ENCODE assay signal across 29 cellular contexts in the genomic region with DNA sequence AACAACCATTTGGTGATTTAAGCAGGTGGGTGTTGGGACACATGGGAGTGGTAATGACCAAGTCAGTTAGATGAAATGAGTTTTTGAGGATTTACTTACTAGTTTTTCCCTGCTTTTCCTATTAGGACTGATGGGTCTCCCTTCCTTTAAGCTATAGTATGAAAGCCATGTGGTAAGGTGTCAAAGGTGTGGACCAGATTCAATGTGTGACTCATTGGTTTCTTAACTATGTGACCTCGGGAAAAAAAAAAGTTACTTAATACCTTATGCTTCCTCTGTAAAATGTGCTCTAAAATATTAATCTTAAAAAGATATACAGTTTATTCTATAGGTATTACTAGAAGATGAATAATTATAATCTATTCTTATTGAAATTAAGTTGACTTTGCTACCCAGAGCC.
"Had no signal": no experiment of that assay in that cellular context is flagged by ENCODE, and none has a peak within 500 bp of the region (broad histone marks: within the 10 kb centered on the region; RNA-seq: fewer than 3 reads in every experiment).

No MANE protein-coding gene starts in this region.

- FAIRE-seq: astrocyte, TTC549 had no signal

- DNase-seq: activated CD4-positive, alpha-beta T cell treated with anti-CD3 and anti-CD28 coated beads, Interleukin-2, amount 10 ng/mL, durations not matched to agents 24 days and 14 days; activated CD4-positive, alpha-beta T cell treated with anti-CD3 and anti-CD28 coated beads, Interleukin-2, amount 50 U/mL, for 4 hours; activated CD8-positive, alpha-beta T cell treated with anti-CD3 and anti-CD28 coated beads, Interleukin-2, amount 10 ng/mL, durations not matched to agents 7 days and 5 days; activated gamma-delta T cell; activated naive CD4-positive, alpha-beta T cell treated with Interleukin-2 at 50 U/mL for 16 hours; activated naive CD8-positive, alpha-beta T cell treated with anti-CD3 and anti-CD28 coated beads, Interleukin-2, amount 10 ng/mL, durations not matched to agents 7 days and 5 days; activated T-cell treated with anti-CD3 and anti-CD28 coated beads, Interleukin-2, amount 50 U/mL, for 24 hours; amygdala; body of pancreas; central memory CD4-positive, alpha-beta T cell; MV-4-11; NCI-H1092; NCI-H1436 treated with DMSO at 0.1 percent for 48 hours; NCI-H1694 treated with DMSO at 0.1 percent for 48 hours; NCI-H2029; NCI-H345; NCI-H524 treated with DMSO at 0.1 percent for 48 hours; RPMI8226; SHP77 treated with DMSO at 0.1 percent for 48 hours; SK-N-SH had no signal

- H3K27ac ChIP-seq: body of pancreas, KMS-11, SJSA1 had no signal

- H3K27ac Mint-ChIP-seq: activated CD4-positive, alpha-beta T cell treated with anti-CD3 and anti-CD28 coated beads, Interleukin-2, amount 10 ng/mL, durations not matched to agents 24 days and 14 days; activated CD8-positive, alpha-beta T cell treated with anti-CD3 and anti-CD28 coated beads, Interleukin-2, amount 10 ng/mL, durations not matched to agents 7 days and 5 days; activated naive CD4-positive, alpha-beta T cell treated with anti-CD3 and anti-CD28 coated beads, Interleukin-2, amount 50 U/mL, for 24 hours; activated naive CD8-positive, alpha-beta T cell treated with anti-CD3 and anti-CD28 coated beads, Interleukin-2, amount 10 ng/mL, durations not matched to agents 7 days and 5 days; activated T-cell treated with anti-CD3 and anti-CD28 coated beads, Interleukin-2, amount 50 U/mL, for 24 hours; activated T-helper 2 cell treated with anti-CD3 and anti-CD28 coated beads, Interferon-gamma antibody, Interleukin-2, Interleukin-4, amounts not matched to agents 10 μg/mL and 5 μg/mL and 100 μg/mL, durations not matched to agents 14 hours and 24 hours and 36 hours; T-helper 1 cell treated with Interleukin-12 subunit alpha and Interleukin-12 subunit beta and Interleukin-4 antibody, amounts not matched to agents 30 μg/mL and 1 μg/mL, for 36 hours; T-helper 2 cell treated with Interferon-gamma antibody and Interleukin-4, amounts not matched to agents 5 μg/mL and 100 μg/mL, for 36 hours had no signal

- H3K4me1 ChIP-seq: body of pancreas, SJSA1 had no signal

- H3K9me3 Mint-ChIP-seq: activated naive CD4-positive, alpha-beta T cell treated with anti-CD3 and anti-CD28 coated beads, Interleukin-2, amount 50 U/mL, for 24 hours; activated naive CD8-positive, alpha-beta T cell treated with anti-CD3 and anti-CD28 coated beads, Interleukin-2, amount 10 ng/mL, durations not matched to agents 7 days and 5 days; activated T-cell treated with anti-CD3 and anti-CD28 coated beads, Interleukin-2, amount 50 U/mL, for 24 hours; activated T-helper 2 cell treated with anti-CD3 and anti-CD28 coated beads, Interferon-gamma antibody, Interleukin-2, Interleukin-4, amounts not matched to agents 10 μg/mL and 5 μg/mL and 100 μg/mL, durations not matched to agents 14 hours and 24 hours and 36 hours; T-helper 1 cell treated with Interleukin-12 subunit alpha and Interleukin-12 subunit beta and Interleukin-4 antibody, amounts not matched to agents 30 μg/mL and 1 μg/mL, for 36 hours; T-helper 2 cell treated with Interferon-gamma antibody and Interleukin-4, amounts not matched to agents 5 μg/mL and 100 μg/mL, for 36 hours had no signal

- H3K36me3 Mint-ChIP-seq: activated naive CD4-positive, alpha-beta T cell treated with anti-CD3 and anti-CD28 coated beads, Interleukin-2, amount 50 U/mL, for 24 hours; activated naive CD8-positive, alpha-beta T cell treated with anti-CD3 and anti-CD28 coated beads, Interleukin-2, amount 10 ng/mL, durations not matched to agents 7 days and 5 days had no signal

- ATAC-seq: activated CD8-positive, alpha-beta T cell treated with anti-CD3 and anti-CD28 coated beads, Interleukin-2, amount 10 ng/mL, durations not matched to agents 7 days and 5 days; body of pancreas; Panc1 had no signal

- H3K4me3 Mint-ChIP-seq: activated CD4-positive, alpha-beta T cell treated with anti-CD3 and anti-CD28 coated beads, Interleukin-2, amount 10 ng/mL, durations not matched to agents 24 days and 14 days; activated CD8-positive, alpha-beta T cell treated with anti-CD3 and anti-CD28 coated beads, Interleukin-2, amount 10 ng/mL, durations not matched to agents 7 days and 5 days; activated naive CD4-positive, alpha-beta T cell treated with anti-CD3 and anti-CD28 coated beads, Interleukin-2, amount 50 U/mL, for 24 hours; activated naive CD8-positive, alpha-beta T cell treated with anti-CD3 and anti-CD28 coated beads, Interleukin-2, amount 10 ng/mL, durations not matched to agents 7 days and 5 days; activated T-cell treated with anti-CD3 and anti-CD28 coated beads, Interleukin-2, amount 50 U/mL, for 24 hours; T-helper 1 cell treated with Interleukin-12 subunit alpha and Interleukin-12 subunit beta and Interleukin-4 antibody, amounts not matched to agents 30 μg/mL and 1 μg/mL, for 36 hours; T-helper 2 cell treated with Interferon-gamma antibody and Interleukin-4, amounts not matched to agents 5 μg/mL and 100 μg/mL, for 36 hours had no signal

- H3K27me3 Mint-ChIP-seq: activated CD4-positive, alpha-beta T cell treated with anti-CD3 and anti-CD28 coated beads, Interleukin-2, amount 10 ng/mL, durations not matched to agents 24 days and 14 days; activated naive CD8-positive, alpha-beta T cell treated with anti-CD3 and anti-CD28 coated beads, Interleukin-2, amount 10 ng/mL, durations not matched to agents 7 days and 5 days had no signal

- H3K27me3 ChIP-seq: body of pancreas, SJSA1 had no signal

- H3K4me3 ChIP-seq: body of pancreas, SJSA1 had no signal

- H3K4me1 Mint-ChIP-seq: activated CD4-positive, alpha-beta T cell treated with anti-CD3 and anti-CD28 coated beads, Interleukin-2, amount 10 ng/mL, durations not matched to agents 24 days and 14 days; activated naive CD4-positive, alpha-beta T cell treated with anti-CD3 and anti-CD28 coated beads, Interleukin-2, amount 50 U/mL, for 24 hours; activated naive CD8-positive, alpha-beta T cell treated with anti-CD3 and anti-CD28 coated beads, Interleukin-2, amount 10 ng/mL, durations not matched to agents 7 days and 5 days had no signal
